Comparison of ENCODE assay signal across 11 cellular contexts in the genomic region with DNA sequence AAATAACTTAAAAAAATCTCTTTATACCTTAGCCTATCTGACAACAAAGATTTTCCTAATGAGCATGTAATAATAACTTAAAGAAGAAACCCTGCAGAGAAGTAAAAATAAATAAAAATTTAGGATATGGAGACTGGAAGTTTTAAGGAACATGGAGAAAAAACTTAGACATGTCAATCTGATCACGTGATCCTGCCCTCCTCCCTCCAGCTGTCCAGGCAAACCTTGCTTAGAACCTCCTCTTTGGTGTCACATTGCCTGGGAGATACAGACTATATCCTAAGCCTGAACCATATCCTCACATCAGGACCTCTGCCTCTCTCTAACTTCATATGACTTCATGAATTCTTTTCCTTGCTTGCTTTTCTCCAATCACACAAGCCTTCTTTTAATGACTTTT.
"Had no signal": no experiment of that assay in that cellular context is flagged by ENCODE, and none has a peak within 500 bp of the region (broad histone marks: within the 10 kb centered on the region; RNA-seq: fewer than 3 reads in every experiment).

No MANE protein-coding gene starts in this region.

- H3K4me3 Mint-ChIP-seq: GM23338, H9, HFFc6 had no signal

- H3K4me1 Mint-ChIP-seq: GM23338, H9 had no signal

- ATAC-seq: GM23338, HCT116 had no signal

- H3K9ac ChIP-seq: GM23248 had no signal

- H2AFZ ChIP-seq: GM23248, GM23338 had no signal

- DNase-seq: GM23248, GOT3, H7, H9, HCEC 1CT, HFFc6 had no signal

- H3K9me3 Mint-ChIP-seq: GM23338, H9, HFFc6 had no signal

- H3K27ac ChIP-seq: GM23248 had no signal

- H3K36me3 ChIP-seq: HAP-1 had no signal

- FAIRE-seq: H1, H54 had no signal

- H3K4me3 ChIP-seq: GM23248, GM23338, HAP-1 had no signal

- H3K9me3 ChIP-seq: HAP-1 had no signal

- H3K27ac Mint-ChIP-seq: GM23338, H9, HFFc6 had no signal

- H3K4me2 ChIP-seq: GM23338 had no signal
